In genomic region chr6:167763056-167763944, GRCh38 we compare ENCODE assay signal across 1 cellular context.
TF ChIP-seq lines count a peak whose summit lies in the region.

No MANE protein-coding gene starts in this region.

TF ChIP-seq in HepG2, 621 proteins besides CTCF, POLR2A, EP300 and RAD21 (continued from another document):
- TF ChIP-seq ZBTB2 (CRISPR knock-in tag; IDR thresholded peaks at IDR 0.05; ENCODE audit: low read depth) (no peak), SYNCRIP (IDR thresholded peaks at IDR 0.05; ENCODE audit: insufficient read depth, low read depth, low read length) (no peak), PATZ1 (CRISPR knock-in tag; IDR thresholded peaks at IDR 0.05) (no peak), ZNF17 (CRISPR knock-in tag; IDR thresholded peaks at IDR 0.05) (no peak), TOE1 (CRISPR knock-in tag; IDR thresholded peaks at IDR 0.05) (no peak), ZNF280D (CRISPR knock-in tag; IDR thresholded peaks at IDR 0.05) (0 out of 2 replicates have a peak, but pooled peaks have one; percentile 38), DMTF1 (CRISPR knock-in tag; IDR thresholded peaks at IDR 0.05) (no peak), KDM1A (CRISPR knock-in tag; IDR thresholded peaks at IDR 0.05) (no peak), ZNF556 (CRISPR knock-in tag; IDR thresholded peaks at IDR 0.05; ENCODE audit: borderline replicate concordance) (0 out of 2 replicates have a peak, but pooled peaks have one; percentile 42)
